Comparison of ENCODE assay signal across 8 cellular contexts in genomic region chr15:75801859-75802593, GRCh38. TPM values are rescaled to one million over a fixed set of nuclear protein-coding genes. Genes with fewer than 3 reads are reported as not detected.
DNase-seq lines count a peak whose midpoint lies in the region; ATAC-seq and TF ChIP-seq lines count a peak whose summit lies in the region.

No MANE protein-coding gene starts in this region.

- H3K27me3 ChIP-seq in adrenal gland = peaks cover 17% of the 10 kb centered on the region
- H3K27me3 ChIP-seq in right cardiac atrium (ENCODE audit: control insufficient read depth, insufficient read depth) = no peaks in the 10 kb centered on the region
- no peaks in the 10 kb centered on the region for H3K27me3 ChIP-seq in aorta (ENCODE audit: control insufficient read depth in 1 of 2, insufficient read depth in 2 of 2, low read length in 1 of 2)

- peaks cover 0 to 8% of the 10 kb centered on the region in 2 donors for H3K4me1 ChIP-seq in adrenal gland (replicated peaks in 1 of 2)
- no peaks in the 10 kb centered on the region for H3K4me1 ChIP-seq in right cardiac atrium (ENCODE audit: control insufficient read depth, insufficient read depth, low read length)
- no peaks in the 10 kb centered on the region for H3K4me1 ChIP-seq in aorta (ENCODE audit: control insufficient read depth in 1 of 2, insufficient read depth in 2 of 2, low read length in 2 of 2)

- no peaks in the 10 kb centered on the region for H3K9me3 ChIP-seq in adrenal gland (replicated peaks in 1 of 3)
- no peaks in the 10 kb centered on the region for H3K9me3 ChIP-seq in right cardiac atrium (ENCODE audit: control insufficient read depth, low read length)
- H3K9me3 ChIP-seq in aorta (ENCODE audit: control insufficient read depth, low read length) = no peaks in the 10 kb centered on the region

- H3K9me3 Mint-ChIP-seq in T-helper 1 cell treated with Interleukin-12 subunit alpha and Interleukin-12 subunit beta and Interleukin-4 antibody, amounts not matched to agents 30 μg/mL and 1 μg/mL, for 36 hours = no peaks in the 10 kb centered on the region

- H3K4me3 ChIP-seq in adrenal gland (peak overlapping the region in 1 of 4 donors; percentile 27), right cardiac atrium (ENCODE audit: low read length) (no peak overlapping the region), aorta (ENCODE audit: low read length in 2 of 2) (no peak overlapping the region)

- no peak overlapping the region for H3K27ac ChIP-seq in adrenal gland
- no peak overlapping the region for H3K27ac ChIP-seq in right cardiac atrium (ENCODE audit: low read length)
- no peak overlapping the region for H3K27ac ChIP-seq in aorta (ENCODE audit: low read depth in 1 of 2, low read length in 2 of 2)

- peak overlapping the region; percentile 55 for H3K4me3 Mint-ChIP-seq in T-helper 1 cell treated with Interleukin-12 subunit alpha and Interleukin-12 subunit beta and Interleukin-4 antibody, amounts not matched to agents 30 μg/mL and 1 μg/mL, for 36 hours

- peak; percentile 64 to 95 (median 84) for TF ChIP-seq CTCF in adrenal gland (IDR thresholded peaks at IDR 0.05)

- peak; percentile 9 for DNase-seq in DMS153 treated with DMSO at 0.1 percent for 48 hours (lab: John Stamatoyannopoulos, UW; ENCODE audit: unreplicated experiment)
- peak; percentile 51 for DNase-seq in HCEC 1CT
- DNase-seq in NCI-H1417 (lab: John Stamatoyannopoulos, UW) = peak; percentile 60 to 91 (median 81)
- DNase-seq in adrenal gland = peak; percentile 78 to 88 (median 84)
- peak; percentile 85 to 92 (median 91) for DNase-seq in right cardiac atrium
- DNase-seq in renal cortical epithelial cell (ENCODE audit: low read depth) = peak; percentile 23
- DNase-seq in aorta = peak; percentile 85 to 93

- H3K36me3 Mint-ChIP-seq in T-helper 1 cell treated with Interleukin-12 subunit alpha and Interleukin-12 subunit beta and Interleukin-4 antibody, amounts not matched to agents 30 μg/mL and 1 μg/mL, for 36 hours (ENCODE audit: low read depth) = no peaks in the 10 kb centered on the region

- H3K36me3 ChIP-seq in adrenal gland (replicated peaks in 1 of 2) (no peaks in the 10 kb centered on the region), aorta (ENCODE audit: control insufficient read depth in 1 of 2, insufficient read depth in 2 of 2, low read length in 1 of 2) (no peaks in the 10 kb centered on the region)

- H3K27me3 Mint-ChIP-seq in T-helper 1 cell treated with Interleukin-12 subunit alpha and Interleukin-12 subunit beta and Interleukin-4 antibody, amounts not matched to agents 30 μg/mL and 1 μg/mL, for 36 hours (ENCODE audit: low read depth) = peaks cover 74% of the 10 kb centered on the region

- H3K4me1 Mint-ChIP-seq in T-helper 1 cell treated with Interleukin-12 subunit alpha and Interleukin-12 subunit beta and Interleukin-4 antibody, amounts not matched to agents 30 μg/mL and 1 μg/mL, for 36 hours (ENCODE audit: low read depth) = peaks cover 6% of the 10 kb centered on the region

- 4 to 7% (median 5%) methylated on average over 15 to 25 of the region's 25 CpGs for WGBS in adrenal gland, 4 donors
- WGBS in right cardiac atrium = 4% methylated on average over 25 of the region's 25 CpGs
- WGBS in aorta, 2 donors = 3 to 5% methylated on average over 25 of the region's 25 CpGs

- no peak overlapping the region for H3K27ac Mint-ChIP-seq in T-helper 1 cell treated with Interleukin-12 subunit alpha and Interleukin-12 subunit beta and Interleukin-4 antibody, amounts not matched to agents 30 μg/mL and 1 μg/mL, for 36 hours

- ATAC-seq in right cardiac atrium (peak; percentile 97 to 99), aorta (ENCODE audit: low FRiP score) (peak; percentile 98)

- TF ChIP-seq POLR2A in adrenal gland (IDR thresholded peaks at IDR 0.05) = no peak

- intact Hi-C loops in adrenal gland (cut with DNase I) (loop anchor here (5.0 to 10.0 kb wide), 4 partner anchors 70 to 123 kb away; no protein-coding TSS in a partner anchor), right cardiac atrium (cut with DNase I) (loop anchor here in 1 of 4 donors (10.0 kb wide), 1 partner anchor 107 kb away; no protein-coding TSS in a partner anchor), aorta (cut with DNase I) (loop anchor here (2.0 to 5.0 kb wide), 3 partner anchors 75 to 120 kb away; no protein-coding TSS in a partner anchor)

RNA-seq across cellular contexts. Expression of gene UBE2Q2, which starts 41.2 kb away (rescaled TPM):
- total RNA-seq in adrenal gland = 10 to 100 TPM; 35.0 to 76.7 (median 46.5) TPM
- 10 to 100 TPM; 18.7 to 49.8 (median 36.6) TPM for polyA plus RNA-seq in adrenal gland
- 10 to 100 TPM; 26.5 to 32.6 (median 27.4) TPM for total RNA-seq in right cardiac atrium
- 18.2 TPM for polyA plus RNA-seq in right cardiac atrium
- 84.3 and 87.0 TPM in 2 replicates for total RNA-seq in renal cortical epithelial cell
- 10 to 100 TPM; 38.2 to 42.6 TPM for total RNA-seq in aorta
- polyA plus RNA-seq in aorta = 10 to 100 TPM; 39.5 to 86.4 TPM

Comparison
In these comparisons a context has a peak if more than half of its experiments do, and no peak if none do; other contexts are left out.
1. DNase-seq: peak in every context shown above with its lines; median percentile 91 in right cardiac atrium; 89 in aorta; 84 in adrenal gland; 81 in NCI-H1417; 51 in HCEC 1CT; 23 in renal cortical epithelial cell; 9 in DMS153 treated with DMSO at 0.1 percent for 48 hours.